ENCODE assay signal across 9 cellular contexts in the genomic region with DNA sequence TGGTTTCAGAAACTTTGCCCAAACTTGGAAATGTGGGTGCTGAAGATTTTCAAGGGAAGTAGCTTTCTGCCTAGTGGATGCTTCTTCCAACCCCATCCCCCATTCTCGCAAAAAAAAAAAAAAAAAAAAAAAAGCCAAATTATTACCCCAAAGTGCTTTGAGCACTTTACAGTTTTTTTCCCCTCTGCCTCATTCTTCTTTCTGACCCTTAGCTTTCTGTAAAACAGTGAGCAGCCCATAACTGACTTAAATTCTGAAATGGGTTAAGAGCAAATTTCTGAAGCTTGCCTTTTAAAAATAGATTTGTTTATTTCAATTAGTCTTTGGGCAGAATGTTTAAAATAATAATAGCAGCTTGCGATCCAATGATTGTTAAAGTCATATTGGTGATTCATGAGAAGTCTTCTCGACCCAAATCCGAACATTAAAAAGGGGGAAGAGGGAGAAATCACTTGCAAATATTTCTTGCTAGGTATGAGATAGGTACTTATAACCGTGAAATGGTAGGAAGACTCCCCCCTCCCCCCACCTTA. TPM values are rescaled to one million over a fixed set of nuclear protein-coding genes. Genes with fewer than 3 reads are reported as not detected.
DNase-seq lines count a peak whose midpoint lies in the region; ATAC-seq, FAIRE-seq and TF ChIP-seq lines count a peak whose summit lies in the region.
"Had no signal": no experiment of that assay in that cellular context is flagged by ENCODE, and none has a peak within 500 bp of the region (broad histone marks: within the 10 kb centered on the region; RNA-seq: fewer than 3 reads in every experiment).

No MANE protein-coding gene starts in this region.

- H3K9ac ChIP-seq in kidney (ENCODE audit: low read length in 2 of 2): peak overlapping the region in 1 of 2 donors; percentile 46

- H3K36me3 ChIP-seq in kidney (ENCODE audit: control insufficient read depth in 1 of 2, insufficient read depth in 2 of 2, low read length in 2 of 2): no peaks in the 10 kb centered on the region
- H3K36me3 ChIP-seq in testis (ENCODE audit: low read depth, missing control alignments): no peaks in the 10 kb centered on the region

- H3K4me3 Mint-ChIP-seq in activated CD4-positive, alpha-beta T cell treated with anti-CD3 and anti-CD28 coated beads for 36 hours: peak overlapping the region; percentile 79
- peak overlapping the region; percentile 88 for H3K4me3 Mint-ChIP-seq in activated naive CD8-positive, alpha-beta T cell treated with anti-CD3 and anti-CD28 coated beads, Interleukin-2, amount 10 ng/mL, durations not matched to agents 7 days and 5 days

- no peak for DNase-seq in activated CD4-positive, alpha-beta T cell treated with anti-CD3 and anti-CD28 coated beads for 36 hours
- no peak for DNase-seq in activated CD4-positive, alpha-beta T cell treated with anti-CD3 and anti-CD28 coated beads, Interleukin-2, amount 50 U/mL, for 48 hours
- no peak for DNase-seq in activated naive CD8-positive, alpha-beta T cell treated with anti-CD3 and anti-CD28 coated beads, Interleukin-2, amount 10 ng/mL, durations not matched to agents 7 days and 5 days
- DNase-seq in kidney (no peak), testis (no peak), GM19240 (ENCODE audit: insufficient read length, low spot score) (no peak), NCI-H1694 treated with DMSO at 0.1 percent for 48 hours (lab: John Stamatoyannopoulos, UW) (no peak), amygdala (lab: John Stamatoyannopoulos, UW) (no peak)
- DNase-seq: NCI-H1930 had no signal

- no peaks in the 10 kb centered on the region for H3K36me3 Mint-ChIP-seq in activated CD4-positive, alpha-beta T cell treated with anti-CD3 and anti-CD28 coated beads for 36 hours (ENCODE audit: low read depth)
- no peaks in the 10 kb centered on the region for H3K36me3 Mint-ChIP-seq in activated naive CD8-positive, alpha-beta T cell treated with anti-CD3 and anti-CD28 coated beads, Interleukin-2, amount 10 ng/mL, durations not matched to agents 7 days and 5 days

- peaks cover 45% of the 10 kb centered on the region for H3K27me3 Mint-ChIP-seq in activated CD4-positive, alpha-beta T cell treated with anti-CD3 and anti-CD28 coated beads for 36 hours
- H3K27me3 Mint-ChIP-seq in activated naive CD8-positive, alpha-beta T cell treated with anti-CD3 and anti-CD28 coated beads, Interleukin-2, amount 10 ng/mL, durations not matched to agents 7 days and 5 days: peaks cover 67% of the 10 kb centered on the region

- no peak for ATAC-seq in activated CD4-positive, alpha-beta T cell treated with anti-CD3 and anti-CD28 coated beads for 36 hours
- no peak for ATAC-seq in activated naive CD8-positive, alpha-beta T cell treated with anti-CD3 and anti-CD28 coated beads, Interleukin-2, amount 10 ng/mL, durations not matched to agents 7 days and 5 days (ENCODE audit: low read depth)

- 3 to 4% methylated on average over 5 of the region's 5 CpGs for WGBS in testis, 2 donors

- POLR2A ChIA-PET in activated CD4-positive, alpha-beta T cell treated with anti-CD3 and anti-CD28 coated beads for 36 hours (lab: Charles Lee): no interaction called here
- POLR2A ChIA-PET in activated naive CD8-positive, alpha-beta T cell treated with anti-CD3 and anti-CD28 coated beads, Interleukin-2, amount 10 ng/mL, durations not matched to agents 7 days and 5 days (lab: Charles Lee): interaction anchor here (0.7 kb wide), 1 partner anchor 829 kb away, joined by 5 read pairs; the partner anchor contains the start of gene ARL15

- no peaks in the 10 kb centered on the region for H3K9me3 Mint-ChIP-seq in activated CD4-positive, alpha-beta T cell treated with anti-CD3 and anti-CD28 coated beads for 36 hours (ENCODE audit: low read depth)
- no peaks in the 10 kb centered on the region for H3K9me3 Mint-ChIP-seq in activated naive CD8-positive, alpha-beta T cell treated with anti-CD3 and anti-CD28 coated beads, Interleukin-2, amount 10 ng/mL, durations not matched to agents 7 days and 5 days

- H3K4me1 Mint-ChIP-seq in activated CD4-positive, alpha-beta T cell treated with anti-CD3 and anti-CD28 coated beads for 36 hours: peaks cover 39% of the 10 kb centered on the region
- H3K4me1 Mint-ChIP-seq in activated naive CD8-positive, alpha-beta T cell treated with anti-CD3 and anti-CD28 coated beads, Interleukin-2, amount 10 ng/mL, durations not matched to agents 7 days and 5 days: peaks cover 21% of the 10 kb centered on the region

- CTCF ChIA-PET in activated CD4-positive, alpha-beta T cell treated with anti-CD3 and anti-CD28 coated beads for 36 hours (lab: Charles Lee): interaction anchor here (0.7 to 1.7 kb wide), 4 partner anchors 12 to 1678 kb away, joined by 3 to 5 read pairs (median 3); partner anchors contain the start of gene GPX8

- no peak for FAIRE-seq in kidney (lab: Jason Lieb, UNC)

- TF ChIP-seq CTCF in kidney (IDR thresholded peaks at IDR 0.05; ENCODE audit: borderline replicate concordance, extremely low read depth, insufficient read depth) (no peak), testis (IDR thresholded peaks at IDR 0.05) (no peak)

- no peak overlapping the region for H3K27ac Mint-ChIP-seq in activated CD4-positive, alpha-beta T cell treated with anti-CD3 and anti-CD28 coated beads for 36 hours
- no peak overlapping the region for H3K27ac Mint-ChIP-seq in activated naive CD8-positive, alpha-beta T cell treated with anti-CD3 and anti-CD28 coated beads, Interleukin-2, amount 10 ng/mL, durations not matched to agents 7 days and 5 days

- H3K9me3 ChIP-seq in kidney (ENCODE audit: control insufficient read depth in 1 of 2, low read length in 2 of 2) (no peaks in the 10 kb centered on the region), testis (no peaks in the 10 kb centered on the region)

- H3K27ac ChIP-seq in kidney (ENCODE audit: low read depth in 2 of 2, low read length in 2 of 2): no peak overlapping the region
- H3K27ac ChIP-seq in testis: peak overlapping the region; percentile 34 to 72

- peaks cover 0 to 10% of the 10 kb centered on the region in 2 donors for H3K4me1 ChIP-seq in kidney (ENCODE audit: control insufficient read depth in 1 of 2, insufficient read depth in 1 of 2, low read depth in 1 of 2, low read length in 2 of 2)
- H3K4me1 ChIP-seq in testis: no peaks in the 10 kb centered on the region

- H3K4me3 ChIP-seq in kidney (ENCODE audit: low read length in 2 of 2): peak overlapping the region; percentile 78 to 81
- H3K4me3 ChIP-seq in testis: peak overlapping the region; percentile 63 to 76

- no peaks in the 10 kb centered on the region for H3K27me3 ChIP-seq in testis

- TF ChIP-seq POLR2A in testis (IDR thresholded peaks at IDR 0.05): no peak

- intact Hi-C loops in activated CD4-positive, alpha-beta T cell treated with anti-CD3 and anti-CD28 coated beads for 36 hours (cut with DNase I, micrococcal nuclease): loop anchor here in 1 of 2 experiments (5.0 kb wide), 2 partner anchors 81 to 179 kb away; partner anchors contain the start of gene NDUFS4
- intact Hi-C loops in kidney (cut with DNase I) (no loop called here), testis (cut with DNase I; ENCODE audit: low total_unique reads) (no loop called here)

RNA-seq across cellular contexts. Expression of gene FST, which starts 1.0 kb away (rescaled TPM):
- under 1 TPM; 0.43 to 0.54 TPM for total RNA-seq in activated CD4-positive, alpha-beta T cell treated with anti-CD3 and anti-CD28 coated beads for 36 hours
- under 1 TPM in 1 of 2 experiments, not detected in 1; 0.28 TPM for total RNA-seq in activated naive CD8-positive, alpha-beta T cell treated with anti-CD3 and anti-CD28 coated beads, Interleukin-2, amount 10 ng/mL, durations not matched to agents 7 days and 5 days
- total RNA-seq in kidney: 2.7 TPM
- 0.45 TPM for polyA plus RNA-seq in kidney (ENCODE audit: insufficient read depth, low read depth, low replicate concordance)
- total RNA-seq in testis: 1 to 10 TPM; 8.0 to 8.7 TPM
- polyA plus RNA-seq in testis (ENCODE audit: insufficient read depth, low read depth, low replicate concordance): 9.3 TPM

Comparison
In these comparisons a context has a peak if more than half of its experiments do, and no peak if none do; other contexts are left out.
1. H3K27ac ChIP-seq: peak in testis (2 of 2); none in kidney (0 of 2).